In genomic region chr3:141659821-141660597, GRCh38 we compare ENCODE assay signal across 1 cellular context.
TF ChIP-seq lines count a peak whose summit lies in the region.

No MANE protein-coding gene starts in this region.

TF ChIP-seq in WTC11, 78 proteins besides CTCF, POLR2A, EP300 and RAD21 (continued from another document):
- TF ChIP-seq, protein P1, sequence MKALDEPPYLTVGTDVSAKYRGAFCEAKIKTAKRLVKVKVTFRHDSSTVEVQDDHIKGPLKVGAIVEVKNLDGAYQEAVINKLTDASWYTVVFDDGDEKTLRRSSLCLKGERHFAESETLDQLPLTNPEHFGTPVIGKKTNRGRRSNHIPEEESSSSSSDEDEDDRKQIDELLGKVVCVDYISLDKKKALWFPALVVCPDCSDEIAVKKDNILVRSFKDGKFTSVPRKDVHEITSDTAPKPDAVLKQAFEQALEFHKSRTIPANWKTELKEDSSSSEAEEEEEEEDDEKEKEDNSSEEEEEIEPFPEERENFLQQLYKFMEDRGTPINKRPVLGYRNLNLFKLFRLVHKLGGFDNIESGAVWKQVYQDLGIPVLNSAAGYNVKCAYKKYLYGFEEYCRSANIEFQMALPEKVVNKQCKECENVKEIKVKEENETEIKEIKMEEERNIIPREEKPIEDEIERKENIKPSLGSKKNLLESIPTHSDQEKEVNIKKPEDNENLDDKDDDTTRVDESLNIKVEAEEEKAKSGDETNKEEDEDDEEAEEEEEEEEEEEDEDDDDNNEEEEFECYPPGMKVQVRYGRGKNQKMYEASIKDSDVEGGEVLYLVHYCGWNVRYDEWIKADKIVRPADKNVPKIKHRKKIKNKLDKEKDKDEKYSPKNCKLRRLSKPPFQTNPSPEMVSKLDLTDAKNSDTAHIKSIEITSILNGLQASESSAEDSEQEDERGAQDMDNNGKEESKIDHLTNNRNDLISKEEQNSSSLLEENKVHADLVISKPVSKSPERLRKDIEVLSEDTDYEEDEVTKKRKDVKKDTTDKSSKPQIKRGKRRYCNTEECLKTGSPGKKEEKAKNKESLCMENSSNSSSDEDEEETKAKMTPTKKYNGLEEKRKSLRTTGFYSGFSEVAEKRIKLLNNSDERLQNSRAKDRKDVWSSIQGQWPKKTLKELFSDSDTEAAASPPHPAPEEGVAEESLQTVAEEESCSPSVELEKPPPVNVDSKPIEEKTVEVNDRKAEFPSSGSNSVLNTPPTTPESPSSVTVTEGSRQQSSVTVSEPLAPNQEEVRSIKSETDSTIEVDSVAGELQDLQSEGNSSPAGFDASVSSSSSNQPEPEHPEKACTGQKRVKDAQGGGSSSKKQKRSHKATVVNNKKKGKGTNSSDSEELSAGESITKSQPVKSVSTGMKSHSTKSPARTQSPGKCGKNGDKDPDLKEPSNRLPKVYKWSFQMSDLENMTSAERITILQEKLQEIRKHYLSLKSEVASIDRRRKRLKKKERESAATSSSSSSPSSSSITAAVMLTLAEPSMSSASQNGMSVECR (CRISPR knock-in tag; IDR thresholded peaks at IDR 0.05; ENCODE audit: borderline replicate concordance): 0 out of 2 replicates have a peak, but pooled peaks have one; percentile 66
- no peak for TF ChIP-seq ZNF532 (CRISPR knock-in tag; IDR thresholded peaks at IDR 0.05; ENCODE audit: borderline replicate concordance)
- TF ChIP-seq NR3C1 (CRISPR knock-in tag; conservative IDR thresholded peaks at IDR 0.05; ENCODE audit: low read depth): no peak
- TF ChIP-seq NFATC4 (CRISPR knock-in tag; IDR thresholded peaks at IDR 0.05): no peak
- no peak for TF ChIP-seq MXD4 (CRISPR knock-in tag; IDR thresholded peaks at IDR 0.05; ENCODE audit: borderline replicate concordance)
